ENCODE assay signal across 12 cellular contexts in genomic region chr17:45093444-45094110, GRCh38. TPM values are rescaled to one million over a fixed set of nuclear protein-coding genes. Genes with fewer than 3 reads are reported as not detected.
DNase-seq lines count a peak whose midpoint lies in the region; ATAC-seq and TF ChIP-seq lines count a peak whose summit lies in the region.
"Had no signal": no experiment of that assay in that cellular context is flagged by ENCODE, and none has a peak within 500 bp of the region (broad histone marks: within the 10 kb centered on the region; RNA-seq: fewer than 3 reads in every experiment).

No MANE protein-coding gene starts in this region.

- peak overlapping the region in 1 of 2 donors; percentile 8 for H3K9ac ChIP-seq in liver (ENCODE audit: low read depth in 1 of 2, low read length in 2 of 2)
- peak overlapping the region; percentile 63 to 80 for H3K9ac ChIP-seq in stomach smooth muscle (ENCODE audit: low read length in 2 of 2)

- peak overlapping the region; percentile 87 for H3K27ac ChIP-seq in cingulate gyrus (ENCODE audit: low read depth, low read length)
- H3K27ac ChIP-seq in liver (ENCODE audit: low read depth in 1 of 2, low read length in 2 of 2) = peak overlapping the region; percentile 79 to 93
- H3K27ac ChIP-seq in stomach smooth muscle (ENCODE audit: low read length) = peak overlapping the region; percentile 95

- DNase-seq in M059J (ENCODE audit: low read depth) (peak; percentile 18), cortex of kidney (lab: John Stamatoyannopoulos, UW) (no peak), COR-L47 (lab: John Stamatoyannopoulos, UW) (no peak)
- no peak for DNase-seq in activated naive CD8-positive, alpha-beta T cell treated with anti-CD3 and anti-CD28 coated beads for 36 hours
- DNase-seq: activated T-cell treated with anti-CD3 and anti-CD28 coated beads, Interleukin-2, amount 50 U/mL, for 1 hour; naive B cell; NCI-H2171; T-helper 2 cell had no signal

- H3K27me3 Mint-ChIP-seq in activated naive CD8-positive, alpha-beta T cell treated with anti-CD3 and anti-CD28 coated beads for 36 hours = no peaks in the 10 kb centered on the region
- H3K27me3 Mint-ChIP-seq: naive B cell had no signal

- TF ChIP-seq CTCF in liver (IDR thresholded peaks at IDR 0.05; ENCODE audit: low read depth, low read length, missing input control) = no peak

- no peak overlapping the region for H3K4me3 Mint-ChIP-seq in activated naive CD8-positive, alpha-beta T cell treated with anti-CD3 and anti-CD28 coated beads for 36 hours

- TF ChIP-seq RAD21 in liver (IDR thresholded peaks at IDR 0.05) = no peak

- 49% methylated on average over 13 of the region's 13 CpGs for WGBS in liver

- H3K4me1 Mint-ChIP-seq in activated naive CD8-positive, alpha-beta T cell treated with anti-CD3 and anti-CD28 coated beads for 36 hours = no peaks in the 10 kb centered on the region

- H3K36me3 Mint-ChIP-seq in activated naive CD8-positive, alpha-beta T cell treated with anti-CD3 and anti-CD28 coated beads for 36 hours = peaks cover 38% of the 10 kb centered on the region

- H3K36me3 ChIP-seq in liver (ENCODE audit: control insufficient read depth in 4 of 4, insufficient read depth in 3 of 4, low read depth in 1 of 4, low read length in 3 of 4) (peaks cover 11 to 53% (median 41%) of the 10 kb centered on the region in 4 donors), stomach smooth muscle (ENCODE audit: control insufficient read depth in 2 of 2, insufficient read depth in 2 of 2, low read length in 2 of 2) (peaks cover 42 to 44% of the 10 kb centered on the region in 2 donors)

- H3K4me3 ChIP-seq in liver (ENCODE audit: low read depth in 1 of 3, low read length in 3 of 3) (no peak overlapping the region), stomach smooth muscle (ENCODE audit: low read length in 2 of 2) (peak overlapping the region in 1 of 2 donors; percentile 49)

- H3K4me1 ChIP-seq in liver (ENCODE audit: control insufficient read depth in 4 of 4, insufficient read depth in 4 of 4, low read length in 3 of 4) (peaks cover 12 to 37% (median 22%) of the 10 kb centered on the region in 4 donors), stomach smooth muscle (ENCODE audit: control insufficient read depth, insufficient read depth, low read length) (peaks cover 41% of the 10 kb centered on the region)

- H3K9me3 Mint-ChIP-seq in activated naive CD8-positive, alpha-beta T cell treated with anti-CD3 and anti-CD28 coated beads for 36 hours = no peaks in the 10 kb centered on the region
- H3K9me3 Mint-ChIP-seq: naive B cell had no signal

- H3K9me3 ChIP-seq in liver (ENCODE audit: control insufficient read depth in 4 of 4, low read length in 3 of 4) (no peaks in the 10 kb centered on the region), stomach smooth muscle (ENCODE audit: control insufficient read depth in 2 of 2, low read length in 2 of 2) (no peaks in the 10 kb centered on the region)

- ATAC-seq in GM21515 (IDR thresholded peaks at IDR 0.05; ENCODE audit: unreplicated experiment) = no peak

- H3K27me3 ChIP-seq in liver (ENCODE audit: control insufficient read depth in 4 of 4, insufficient read depth in 4 of 4, low read length in 3 of 4) (no peaks in the 10 kb centered on the region), stomach smooth muscle (ENCODE audit: control insufficient read depth in 1 of 2, insufficient read depth in 2 of 2, low read length in 2 of 2) (no peaks in the 10 kb centered on the region)

- no peak overlapping the region for H3K27ac Mint-ChIP-seq in activated naive CD8-positive, alpha-beta T cell treated with anti-CD3 and anti-CD28 coated beads for 36 hours

TF ChIP-seq in liver, 16 proteins besides CTCF, POLR2A, EP300 and RAD21:
- TF ChIP-seq HNF4A (conservative IDR thresholded peaks at IDR 0.05) (peak; percentile 92 to 96), ATF3 (IDR thresholded peaks at IDR 0.05) (no peak), FOXA2 (IDR thresholded peaks at IDR 0.05) (no peak), RXRA (IDR thresholded peaks at IDR 0.05) (peak; percentile 78 to 87), SP1 (IDR thresholded peaks at IDR 0.05) (peak; percentile 63), EGR1 (IDR thresholded peaks at IDR 0.05; ENCODE audit: low read depth in 2 of 2) (no peak), YY1 (IDR thresholded peaks at IDR 0.05) (no peak), REST (IDR thresholded peaks at IDR 0.05) (no peak), HNF4G (IDR thresholded peaks at IDR 0.05) (peak; percentile 73), GABPA (IDR thresholded peaks at IDR 0.05 in 1 of 2, conservative IDR thresholded peaks at IDR 0.05 in 1 of 2) (peak in 1 of 2 donors; percentile 3), FOXA1 (IDR thresholded peaks at IDR 0.05) (no peak), ZBTB33 (IDR thresholded peaks at IDR 0.05) (no peak), NR2F2 (IDR thresholded peaks at IDR 0.05) (peak; percentile 77)

RNA-seq across cellular contexts. Expression of gene NMT1, which starts 32.5 kb away (rescaled TPM):
- total RNA-seq in M059J (2014; rRNA removed; shearing (Covaris generic)) = 83.4 and 95.0 TPM in 2 replicates
- total RNA-seq in liver = 10 to 100 TPM; 27.0 to 55.1 TPM
- polyA plus RNA-seq in liver = 10 to 100 TPM; 30.2 to 83.7 TPM
- 100 to 1,000 TPM; 168 to 170 TPM for total RNA-seq in activated naive CD8-positive, alpha-beta T cell treated with anti-CD3 and anti-CD28 coated beads for 36 hours

RNA-seq across cellular contexts. Expression of gene PLCD3, which starts 38.7 kb away (rescaled TPM):
- 31.2 and 36.3 TPM in 2 replicates for total RNA-seq in M059J (2014; rRNA removed; shearing (Covaris generic))
- 1 to 10 TPM in 1 of 2 donors, under 1 TPM in 1; 0.28 to 2.3 TPM for total RNA-seq in liver
- polyA plus RNA-seq in liver = 1 to 10 TPM; 1.1 to 1.6 TPM
- 1 to 10 TPM; 2.7 to 3.8 TPM for total RNA-seq in activated naive CD8-positive, alpha-beta T cell treated with anti-CD3 and anti-CD28 coated beads for 36 hours

RNA-seq across cellular contexts. Expression of gene ACBD4, which starts 41.9 kb away (rescaled TPM):
- total RNA-seq in M059J (2014; rRNA removed; shearing (Covaris generic)) = 1.5 and 3.7 TPM in 2 replicates
- total RNA-seq in liver = 10 to 100 TPM in 1 of 2 donors, 1 to 10 TPM in 1; 4.4 to 51.4 TPM
- 10 to 100 TPM; 43.2 to 46.5 TPM for polyA plus RNA-seq in liver
- 1 to 10 TPM; 8.6 to 8.9 TPM for total RNA-seq in activated naive CD8-positive, alpha-beta T cell treated with anti-CD3 and anti-CD28 coated beads for 36 hours

RNA-seq across cellular contexts. Expression of gene DCAKD, which starts 42.1 kb away (rescaled TPM):
- 19.2 and 22.2 TPM in 2 replicates for total RNA-seq in M059J (2014; rRNA removed; shearing (Covaris generic))
- total RNA-seq in liver = 10 to 100 TPM; 15.6 to 22.9 TPM
- polyA plus RNA-seq in liver = 10 to 100 TPM in 1 of 2 donors, 1 to 10 TPM in 1; 9.7 to 13.6 TPM
- total RNA-seq in activated naive CD8-positive, alpha-beta T cell treated with anti-CD3 and anti-CD28 coated beads for 36 hours = 10 to 100 TPM; 29.0 to 31.4 TPM

RNA-seq across cellular contexts. Expression of gene HEXIM1, which starts 54.7 kb away (rescaled TPM):
- total RNA-seq in M059J (2014; rRNA removed; shearing (Covaris generic)) = 3.4 and 8.0 TPM in 2 replicates
- 10 to 100 TPM; 13.4 to 14.3 TPM for total RNA-seq in liver
- 10 to 100 TPM in 1 of 2 donors, 1 to 10 TPM in 1; 7.4 to 11.3 TPM for polyA plus RNA-seq in liver
- total RNA-seq in activated naive CD8-positive, alpha-beta T cell treated with anti-CD3 and anti-CD28 coated beads for 36 hours = 10 to 100 TPM; 36.0 to 36.5 TPM
